Comparison of ENCODE assay signal across 39 cellular contexts in genomic region chr4:35447474-35447873, GRCh38.
"Had no signal": no experiment of that assay in that cellular context is flagged by ENCODE, and none has a peak within 500 bp of the region (broad histone marks: within the 10 kb centered on the region; RNA-seq: fewer than 3 reads in every experiment).

No MANE protein-coding gene starts in this region.

- H3K4me3 ChIP-seq: adrenal gland, ascending aorta, body of pancreas, breast epithelium, cardiac muscle cell had no signal

- H3K9me3 ChIP-seq: adrenal gland, ascending aorta had no signal

- FAIRE-seq: astrocyte, bronchial epithelial cell, colon had no signal

- H3K27me3 ChIP-seq: adrenal gland, ascending aorta, body of pancreas, brain microvascular endothelial cell, breast epithelium, cardiac muscle cell had no signal

- H3K4me1 ChIP-seq: adrenal gland, ascending aorta, body of pancreas, breast epithelium had no signal

- H3K36me3 Mint-ChIP-seq: activated naive CD4-positive, alpha-beta T cell treated with anti-CD3 and anti-CD28 coated beads, Interleukin-2, amount 10 ng/mL, durations not matched to agents 7 days and 5 days; activated naive CD8-positive, alpha-beta T cell; activated naive CD8-positive, alpha-beta T cell treated with anti-CD3 and anti-CD28 coated beads for 36 hours; activated naive CD8-positive, alpha-beta T cell treated with anti-CD3 and anti-CD28 coated beads, Interleukin-2, amount 10 ng/mL, durations not matched to agents 7 days and 5 days; brain had no signal

- ATAC-seq: activated naive CD4-positive, alpha-beta T cell treated with anti-CD3 and anti-CD28 coated beads, Interleukin-2, amount 50 U/mL, for 72 hours; activated naive CD8-positive, alpha-beta T cell treated with anti-CD3 and anti-CD28 coated beads, Interleukin-2, amount 50 U/mL, for 24 hours; activated T-cell treated with anti-CD3 and anti-CD28 coated beads, Interleukin-2, amount 50 U/mL, for 4 hours; activated T-cell treated with anti-CD3 and anti-CD28 coated beads, Interleukin-2, amount 50 U/mL, for 72 hours; activated T-helper 17 cell treated with anti-CD3 and anti-CD28 coated beads, Interleukin-2, amount 50 U/mL, for 72 hours; body of pancreas had no signal

- H3K4me3 Mint-ChIP-seq: activated naive CD4-positive, alpha-beta T cell treated with anti-CD3 and anti-CD28 coated beads for 36 hours; activated naive CD4-positive, alpha-beta T cell treated with anti-CD3 and anti-CD28 coated beads, Interleukin-2, amount 10 ng/mL, durations not matched to agents 7 days and 5 days; activated naive CD4-positive, alpha-beta T cell treated with anti-CD3 and anti-CD28 coated beads, Interleukin-2, amount 50 U/mL, for 24 hours; activated naive CD8-positive, alpha-beta T cell; activated naive CD8-positive, alpha-beta T cell treated with anti-CD3 and anti-CD28 coated beads for 36 hours; activated naive CD8-positive, alpha-beta T cell treated with anti-CD3 and anti-CD28 coated beads, Interleukin-2, amount 10 ng/mL, durations not matched to agents 7 days and 5 days; activated naive CD8-positive, alpha-beta T cell treated with anti-CD3 and anti-CD28 coated beads, Interleukin-2, amount 50 U/mL, for 24 hours; activated T-cell treated with anti-CD3 and anti-CD28 coated beads, Interleukin-2, amount 50 U/mL, for 4 hours; activated T-cell treated with anti-CD3 and anti-CD28 coated beads, Interleukin-2, amount 50 U/mL, for 72 hours; activated T-helper 1 cell treated with anti-CD3 and anti-CD28 coated beads, Interleukin-12 subunit alpha, Interleukin-12 subunit beta, Interleukin-2, Interleukin-4 antibody, amounts not matched to agents 30 ng/mL and 10 ng/mL and 1 ng/mL, durations not matched to agents 14 hours and 24 hours and 36 hours; activated T-helper 17 cell treated with anti-CD3 and anti-CD28 coated beads, Interleukin-2, amount 50 U/mL, for 72 hours; brain; central memory CD8-positive, alpha-beta T cell had no signal

- H3K27ac Mint-ChIP-seq: activated naive CD4-positive, alpha-beta T cell treated with anti-CD3 and anti-CD28 coated beads for 36 hours; activated naive CD4-positive, alpha-beta T cell treated with anti-CD3 and anti-CD28 coated beads, Interleukin-2, amount 10 ng/mL, durations not matched to agents 7 days and 5 days; activated naive CD4-positive, alpha-beta T cell treated with anti-CD3 and anti-CD28 coated beads, Interleukin-2, amount 50 U/mL, for 24 hours; activated naive CD4-positive, alpha-beta T cell treated with anti-CD3 and anti-CD28 coated beads, Interleukin-2, amount 50 U/mL, for 72 hours; activated naive CD8-positive, alpha-beta T cell; activated naive CD8-positive, alpha-beta T cell treated with anti-CD3 and anti-CD28 coated beads for 36 hours; activated naive CD8-positive, alpha-beta T cell treated with anti-CD3 and anti-CD28 coated beads, Interleukin-2, amount 10 ng/mL, durations not matched to agents 7 days and 5 days; activated naive CD8-positive, alpha-beta T cell treated with anti-CD3 and anti-CD28 coated beads, Interleukin-2, amount 50 U/mL, for 24 hours; activated T-cell treated with anti-CD3 and anti-CD28 coated beads, Interleukin-2, amount 50 U/mL, for 72 hours; activated T-helper 1 cell treated with anti-CD3 and anti-CD28 coated beads, Interleukin-12 subunit alpha, Interleukin-12 subunit beta, Interleukin-2, Interleukin-4 antibody, amounts not matched to agents 30 ng/mL and 10 ng/mL and 1 ng/mL, durations not matched to agents 14 hours and 24 hours and 36 hours; activated T-helper 17 cell treated with anti-CD3 and anti-CD28 coated beads, Interleukin-2, amount 50 U/mL, for 72 hours; activated T-helper 2 cell treated with anti-CD3 and anti-CD28 coated beads, Interferon-gamma antibody, Interleukin-2, Interleukin-4, amounts not matched to agents 10 μg/mL and 5 μg/mL and 100 μg/mL, durations not matched to agents 14 hours and 24 hours and 36 hours; brain had no signal

- H3K27me3 Mint-ChIP-seq: activated naive CD4-positive, alpha-beta T cell treated with anti-CD3 and anti-CD28 coated beads, Interleukin-2, amount 10 ng/mL, durations not matched to agents 7 days and 5 days; activated naive CD4-positive, alpha-beta T cell treated with anti-CD3 and anti-CD28 coated beads, Interleukin-2, amount 50 U/mL, for 24 hours; activated naive CD8-positive, alpha-beta T cell; activated naive CD8-positive, alpha-beta T cell treated with anti-CD3 and anti-CD28 coated beads for 36 hours; activated naive CD8-positive, alpha-beta T cell treated with anti-CD3 and anti-CD28 coated beads, Interleukin-2, amount 10 ng/mL, durations not matched to agents 7 days and 5 days; activated naive CD8-positive, alpha-beta T cell treated with anti-CD3 and anti-CD28 coated beads, Interleukin-2, amount 50 U/mL, for 24 hours; activated T-helper 17 cell treated with anti-CD3 and anti-CD28 coated beads, Interleukin-2, amount 50 U/mL, for 72 hours; central memory CD8-positive, alpha-beta T cell had no signal

- H3K4me1 Mint-ChIP-seq: activated naive CD4-positive, alpha-beta T cell treated with anti-CD3 and anti-CD28 coated beads, Interleukin-2, amount 10 ng/mL, durations not matched to agents 7 days and 5 days; activated naive CD4-positive, alpha-beta T cell treated with anti-CD3 and anti-CD28 coated beads, Interleukin-2, amount 50 U/mL, for 24 hours; activated naive CD8-positive, alpha-beta T cell treated with anti-CD3 and anti-CD28 coated beads for 36 hours; activated naive CD8-positive, alpha-beta T cell treated with anti-CD3 and anti-CD28 coated beads, Interleukin-2, amount 10 ng/mL, durations not matched to agents 7 days and 5 days; activated naive CD8-positive, alpha-beta T cell treated with anti-CD3 and anti-CD28 coated beads, Interleukin-2, amount 50 U/mL, for 24 hours; activated T-helper 17 cell treated with anti-CD3 and anti-CD28 coated beads, Interleukin-2, amount 50 U/mL, for 72 hours; brain; central memory CD8-positive, alpha-beta T cell had no signal

- H3K27ac ChIP-seq: adrenal gland, ascending aorta, body of pancreas, brain microvascular endothelial cell, breast epithelium, cardiac muscle cell had no signal

- H3K36me3 ChIP-seq: adrenal gland, ascending aorta, brain microvascular endothelial cell, breast epithelium, cardiac muscle cell had no signal

- DNase-seq: activated effector memory CD4-positive, alpha-beta T cell treated with anti-CD3 and anti-CD28 coated beads, Interleukin-2, amount 50 U/mL, for 16 hours; activated effector memory CD4-positive, alpha-beta T cell treated with Interleukin-2 at 50 U/mL for 16 hours; activated gamma-delta T cell; activated gamma-delta T cell treated with Interleukin-2 at 50 U/mL for 16 hours; activated naive CD4-positive, alpha-beta T cell; activated naive CD4-positive, alpha-beta T cell treated with anti-CD3 and anti-CD28 coated beads for 36 hours; activated naive CD4-positive, alpha-beta T cell treated with anti-CD3 and anti-CD28 coated beads, Interleukin-2, amount 10 ng/mL, durations not matched to agents 7 days and 5 days; activated naive CD4-positive, alpha-beta T cell treated with anti-CD3 and anti-CD28 coated beads, Interleukin-2, amount 50 U/mL, for 16 hours; activated naive CD4-positive, alpha-beta T cell treated with Interleukin-2 at 50 U/mL for 16 hours; activated naive CD8-positive, alpha-beta T cell treated with anti-CD3 and anti-CD28 coated beads for 36 hours; activated naive CD8-positive, alpha-beta T cell treated with anti-CD3 and anti-CD28 coated beads, Interleukin-2, amount 10 ng/mL, durations not matched to agents 7 days and 5 days; activated naive CD8-positive, alpha-beta T cell treated with anti-CD3 and anti-CD28 coated beads, Interleukin-2, amount 50 U/mL, for 24 hours; activated T-cell treated with anti-CD3 and anti-CD28 coated beads, Interleukin-2, amount 50 U/mL, for 4 hours; activated T-cell treated with anti-CD3 and anti-CD28 coated beads, Interleukin-2, amount 50 U/mL, for 48 hours; activated T-cell treated with anti-CD3 and anti-CD28 coated beads, Interleukin-2, amount 50 U/mL, for 72 hours; adrenal gland; amniotic stem cell; amygdala; anterior cingulate cortex; aorta; body of pancreas; brain microvascular endothelial cell; caudate nucleus; central memory CD4-positive, alpha-beta T cell; cerebellar nuclear complex had no signal
